In the genomic region with DNA sequence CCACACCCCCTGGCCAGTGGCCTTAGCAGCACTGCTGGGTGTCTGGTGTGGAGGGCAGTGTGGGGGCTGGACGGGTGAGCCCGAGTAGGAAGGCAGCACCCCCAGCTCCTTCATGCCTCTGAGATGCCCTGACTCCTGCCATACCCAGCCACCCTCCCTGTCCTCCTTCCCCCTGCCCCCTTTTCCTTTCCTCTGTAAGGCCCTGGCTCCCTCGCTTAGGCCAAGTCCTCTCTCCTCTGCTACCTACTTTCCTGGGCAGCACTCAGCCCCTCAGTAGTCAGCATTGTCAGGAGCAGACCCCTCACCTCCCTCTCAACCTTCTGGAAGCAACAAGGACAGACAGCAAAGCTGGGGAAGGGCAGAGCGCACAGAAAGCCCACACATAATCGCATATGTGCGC, we compare ENCODE assay signal across 29 cellular contexts.
"Had no signal": no experiment of that assay in that cellular context is flagged by ENCODE, and none has a peak within 500 bp of the region (broad histone marks: within the 10 kb centered on the region; RNA-seq: fewer than 3 reads in every experiment).

No MANE protein-coding gene starts in this region.

- H3K36me3 ChIP-seq: cardiac muscle cell, esophagus muscularis mucosa, gastroesophageal sphincter, heart left ventricle, neutrophil, right lobe of liver, stomach, tibial artery had no signal

- H3K4me2 ChIP-seq: hepatocyte had no signal

- H3K4me3 Mint-ChIP-seq: dendritic cell treated with granulocyte-macrophage colony-stimulating factor and Interleukin-4, amounts not matched to agents 40 ng/mL and 50 ng/mL, for 4 days; naive thymus-derived CD4-positive, alpha-beta T cell; nephron; type B pancreatic cell had no signal

- H3K36me3 Mint-ChIP-seq: naive thymus-derived CD4-positive, alpha-beta T cell; type B pancreatic cell had no signal

- DNase-seq: cerebellar nuclear complex; effector memory CD4-positive, alpha-beta T cell; foreskin keratinocyte; heart left ventricle; mesenchymal stem cell; midbrain; naive thymus-derived CD4-positive, alpha-beta T cell; retina; small intestine; stimulated activated CD4-positive, alpha-beta T cell treated with anti-CD3 and anti-CD28 coated beads, Interleukin-12 subunit alpha, Interleukin-12 subunit beta, amount 100 ng/mL, for 4 hours; stimulated activated CD4-positive, alpha-beta T cell treated with anti-CD3 and anti-CD28 coated beads, Interleukin-1b, Interleukin-23, amount 100 ng/mL, for 48 hours; stimulated activated CD4-positive, alpha-beta T cell treated with anti-CD3 and anti-CD28 coated beads, Interleukin-4, amount 100 ng/mL, for 1 hour; stimulated activated CD8-positive, alpha-beta memory T cell treated with anti-CD3 and anti-CD28 coated beads, Interleukin-4, amount 100 ng/mL, for 48 hours; stimulated activated naive CD4-positive, alpha-beta T cell treated with Interleukin-2 at 50 U/mL for 16 hours; stomach; testis; tibial artery had no signal

- H3K4me1 ChIP-seq: esophagus muscularis mucosa, foreskin keratinocyte, gastroesophageal sphincter, stomach had no signal

- H3K79me2 ChIP-seq: hepatocyte had no signal

- H3K27me3 ChIP-seq: cardiac muscle cell, right lobe of liver, testis had no signal

- ATAC-seq: foreskin keratinocyte; gastroesophageal sphincter; naive thymus-derived CD4-positive, alpha-beta T cell had no signal

- H2AFZ ChIP-seq: hepatocyte had no signal

- H3K4me3 ChIP-seq: cardiac muscle cell, esophagus muscularis mucosa, gastroesophageal sphincter, heart left ventricle, hepatocyte, stomach, testis, tibial artery had no signal

- H3K27ac Mint-ChIP-seq: dendritic cell treated with granulocyte-macrophage colony-stimulating factor and Interleukin-4, amounts not matched to agents 40 ng/mL and 50 ng/mL, for 4 days; naive thymus-derived CD4-positive, alpha-beta T cell; nephron; type B pancreatic cell had no signal

- H3K9me3 ChIP-seq: esophagus muscularis mucosa, gastroesophageal sphincter, heart left ventricle, neutrophil, right lobe of liver, stomach, testis, tibial artery had no signal

- H3K27ac ChIP-seq: cardiac muscle cell, esophagus muscularis mucosa, foreskin keratinocyte, gastroesophageal sphincter, heart left ventricle, hepatocyte, neutrophil, right lobe of liver, stomach, testis, tibial artery had no signal

- H3K9me3 Mint-ChIP-seq: dendritic cell treated with granulocyte-macrophage colony-stimulating factor and Interleukin-4, amounts not matched to agents 40 ng/mL and 50 ng/mL, for 4 days; naive thymus-derived CD4-positive, alpha-beta T cell; nephron; type B pancreatic cell had no signal

- FAIRE-seq: colon, endothelial cell of umbilical vein, kidney, small intestine had no signal

- H3K4me1 Mint-ChIP-seq: naive thymus-derived CD4-positive, alpha-beta T cell; nephron had no signal
